In the genomic region with DNA sequence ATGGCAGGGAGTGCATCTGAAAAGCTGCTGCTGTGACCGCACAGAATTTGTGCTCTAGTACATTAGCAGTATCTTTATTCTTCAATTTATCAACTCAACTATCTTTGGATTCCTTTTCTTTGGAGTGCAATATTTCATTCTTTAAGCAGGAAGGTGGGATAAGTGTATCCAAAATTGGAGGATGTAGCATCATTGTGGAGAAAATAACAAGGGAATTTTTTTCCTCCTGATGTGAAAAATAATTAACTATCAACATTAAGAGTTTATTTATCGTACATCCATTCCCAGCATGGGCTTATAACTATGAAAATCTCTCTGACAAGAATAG, we compare ENCODE assay signal across 19 cellular contexts. TPM values are rescaled to one million over a fixed set of nuclear protein-coding genes. Genes with fewer than 3 reads are reported as not detected.
A peak's percentile ranks its signal among the peaks of the same experiment; 100 is the strongest.
DNase-seq lines count a peak whose midpoint lies in the region; TF ChIP-seq lines count a peak whose summit lies in the region.
"Had no signal": no experiment of that assay in that cellular context is flagged by ENCODE, and none has a peak within 500 bp of the region (broad histone marks: within the 10 kb centered on the region; RNA-seq: fewer than 3 reads in every experiment).

No MANE protein-coding gene starts in this region.

- H3K23ac ChIP-seq in neuronal stem cell (ENCODE audit: low read depth, low read length, poor library complexity) = no peak overlapping the region

- no peak overlapping the region for H4K91ac ChIP-seq in neuronal stem cell (ENCODE audit: low read depth, low read length, poor library complexity)

- no peak overlapping the region for H2BK5ac ChIP-seq in neuronal stem cell (ENCODE audit: low read length)

- no peak overlapping the region for H2BK12ac ChIP-seq in neuronal stem cell (ENCODE audit: low read length)

- H3K27me3 ChIP-seq in AG04450 (ENCODE audit: control insufficient read depth, insufficient read depth, low read length) (no peaks in the 10 kb centered on the region), neuronal stem cell (ENCODE audit: control insufficient read depth in 3 of 3, insufficient read depth in 3 of 3, low read depth in 1 of 3, low read length in 3 of 3) (peaks cover 0 to 32% (median 0%) of the 10 kb centered on the region in 3 experiments)
- H3K27me3 ChIP-seq: foreskin keratinocyte, tibial nerve had no signal

- H3K27ac Mint-ChIP-seq in T-helper 2 cell treated with Interferon-gamma antibody and Interleukin-4, amounts not matched to agents 5 μg/mL and 100 μg/mL, for 36 hours = no peak overlapping the region
- H3K27ac Mint-ChIP-seq: activated CD8-positive, alpha-beta T cell treated with anti-CD3 and anti-CD28 coated beads for 36 hours had no signal

- H3K4me1 Mint-ChIP-seq in T-helper 2 cell treated with Interferon-gamma antibody and Interleukin-4, amounts not matched to agents 5 μg/mL and 100 μg/mL, for 36 hours (ENCODE audit: low read depth) = no peaks in the 10 kb centered on the region

- H3K9me3 Mint-ChIP-seq in T-helper 2 cell treated with Interferon-gamma antibody and Interleukin-4, amounts not matched to agents 5 μg/mL and 100 μg/mL, for 36 hours = no peaks in the 10 kb centered on the region
- H3K9me3 Mint-ChIP-seq: activated CD8-positive, alpha-beta T cell treated with anti-CD3 and anti-CD28 coated beads for 36 hours; dendritic cell treated with granulocyte-macrophage colony-stimulating factor and Interleukin-4, amounts not matched to agents 40 ng/mL and 50 ng/mL, for 4 days had no signal

- H3K4me3 ChIP-seq in AG04450 (ENCODE audit: low read depth, low read length) = no peak overlapping the region; the same call in 1 of the 2 replicates
- peak overlapping the region; percentile 18 for H3K4me3 ChIP-seq in epithelial cell of proximal tubule (ENCODE audit: low read depth, low read length)
- no peak overlapping the region for H3K4me3 ChIP-seq in neuronal stem cell (ENCODE audit: low read length in 2 of 2)
- H3K4me3 ChIP-seq: SK-N-MC had no signal

- no peak overlapping the region for H4K8ac ChIP-seq in neuronal stem cell (ENCODE audit: low read depth, low read length)

- no peak overlapping the region for H2AK5ac ChIP-seq in neuronal stem cell (ENCODE audit: low read depth, low read length)

- no peak overlapping the region for H2BK15ac ChIP-seq in neuronal stem cell (ENCODE audit: low read length)

- no peak overlapping the region for H3K4me2 ChIP-seq in neuronal stem cell (ENCODE audit: insufficient read depth, low read length, poor library complexity, severe bottlenecking)

- peak overlapping the region; percentile 63 for H3K27ac ChIP-seq in AG04450 (ENCODE audit: low read depth, low read length)
- peak overlapping the region; percentile 86 for H3K27ac ChIP-seq in RWPE1
- H3K27ac ChIP-seq in neuronal stem cell (replicated peaks; ENCODE audit: low read length) = no peak overlapping the region
- H3K27ac ChIP-seq: SK-N-MC had no signal

- no peak overlapping the region for H3K4ac ChIP-seq in neuronal stem cell (ENCODE audit: low read length)

- no CpG with 5 or more reads among the region's 2 CpGs for WGBS in neuronal stem cell (ENCODE audit: extremely low coverage in 2 of 2, insufficient read length in 2 of 2, insufficient replicate concordance in 1 of 2), 2 donors

- H3K9me3 ChIP-seq in AG04450 (ENCODE audit: control insufficient read depth, insufficient read depth, low read length) (no peaks in the 10 kb centered on the region), neuronal stem cell (replicated peaks in 1 of 2; ENCODE audit: control insufficient read depth in 2 of 2, insufficient read depth in 1 of 2, low read depth in 1 of 2, low read length in 2 of 2) (no peaks in the 10 kb centered on the region)
- H3K9me3 ChIP-seq: Caco-2, tibial nerve had no signal

- H3K36me3 ChIP-seq in neuronal stem cell (replicated peaks in 1 of 2; ENCODE audit: control insufficient read depth in 2 of 2, insufficient read depth in 2 of 2, low read length in 2 of 2) = no peaks in the 10 kb centered on the region
- H3K36me3 ChIP-seq: tibial nerve had no signal

- no peak overlapping the region for H3K18ac ChIP-seq in neuronal stem cell (ENCODE audit: low read length)

- H3K79me1 ChIP-seq in neuronal stem cell (ENCODE audit: low read depth, low read length) = no peaks in the 10 kb centered on the region

- H3K4me3 Mint-ChIP-seq in T-helper 2 cell treated with Interferon-gamma antibody and Interleukin-4, amounts not matched to agents 5 μg/mL and 100 μg/mL, for 36 hours = no peak overlapping the region
- H3K4me3 Mint-ChIP-seq: activated CD8-positive, alpha-beta T cell treated with anti-CD3 and anti-CD28 coated beads for 36 hours had no signal

- POLR2A ChIA-PET in AG04450 (lab: Yijun Ruan, JAX) = no interaction called here
- POLR2A ChIA-PET in RWPE1 (lab: Yijun Ruan, JAX; ENCODE audit: low non-redundant PET) = no interaction called here

- no peak overlapping the region for H2BK120ac ChIP-seq in neuronal stem cell (ENCODE audit: low read depth, low read length)

- peak overlapping the region; percentile 20 for H2AFZ ChIP-seq in neuronal stem cell (ENCODE audit: low read length)

- H3K36me3 Mint-ChIP-seq in T-helper 2 cell treated with Interferon-gamma antibody and Interleukin-4, amounts not matched to agents 5 μg/mL and 100 μg/mL, for 36 hours (ENCODE audit: low read depth) = no peaks in the 10 kb centered on the region

- CTCF ChIA-PET in AG04450 (lab: Charles Lee) (interaction anchor here (0.8 to 3.2 kb wide), 2 partner anchors 8 to 10 kb away, joined by 4 to 27 read pairs; no protein-coding TSS in a partner anchor), RWPE1 (lab: Yijun Ruan, JAX) (interaction anchor here (0.9 to 1.5 kb wide), 3 partner anchors 8 to 66 kb away, joined by 3 to 5 read pairs (median 4); no protein-coding TSS in a partner anchor)

- peaks cover 17% of the 10 kb centered on the region for H3K27me3 Mint-ChIP-seq in T-helper 2 cell treated with Interferon-gamma antibody and Interleukin-4, amounts not matched to agents 5 μg/mL and 100 μg/mL, for 36 hours (ENCODE audit: low read depth)
- H3K27me3 Mint-ChIP-seq: activated CD8-positive, alpha-beta T cell treated with anti-CD3 and anti-CD28 coated beads for 36 hours; dendritic cell treated with granulocyte-macrophage colony-stimulating factor and Interleukin-4, amounts not matched to agents 40 ng/mL and 50 ng/mL, for 4 days had no signal

- H3K4me1 ChIP-seq in neuronal stem cell (ENCODE audit: control insufficient read depth in 2 of 2, insufficient read depth in 1 of 2, low read depth in 1 of 2, low read length in 2 of 2) = peaks cover 1% of the 10 kb centered on the region in 2 donors
- H3K4me1 ChIP-seq: Caco-2, tibial nerve had no signal

- H3K14ac ChIP-seq in neuronal stem cell (ENCODE audit: low read length) = no peak overlapping the region

- no peak overlapping the region for H3K9ac ChIP-seq in neuronal stem cell (ENCODE audit: low read depth, low read length, poor library complexity)

- TF ChIP-seq CTCF in AG04450 (IDR thresholded peaks at IDR 0.05; ENCODE audit: low read depth, low read length) (no peak), RWPE1 (conservative IDR thresholded peaks at IDR 0.05; ENCODE audit: low read depth) (no peak), epithelial cell of proximal tubule (conservative IDR thresholded peaks at IDR 0.05; ENCODE audit: low read depth, low read length) (no peak)

- DNase-seq in AG04450 (ENCODE audit: low read depth, low spot score) (no peak), RWPE1 (ENCODE audit: low spot score) (no peak), epithelial cell of proximal tubule (ENCODE audit: low read depth) (no peak), neuronal stem cell (ENCODE audit: low spot score) (no peak), SHP77 (lab: John Stamatoyannopoulos, UW) (no peak), activated T-cell treated with anti-CD3 and anti-CD28 coated beads for 4 hours (no peak)
- DNase-seq in T-helper 2 cell treated with Interferon-gamma antibody and Interleukin-4, amounts not matched to agents 5 μg/mL and 100 μg/mL, for 36 hours (ENCODE audit: low spot score) = no peak
- no peak for DNase-seq in stimulated activated CD4-positive, alpha-beta T cell treated with anti-CD3 and anti-CD28 coated beads, Interleukin-1b, Interleukin-23, amount 100 ng/mL, for 48 hours
- DNase-seq: activated CD8-positive, alpha-beta T cell treated with anti-CD3 and anti-CD28 coated beads for 36 hours; Caco-2; GDM1; Karpas-422; NCI-H1694; stimulated activated CD4-positive, alpha-beta T cell treated with anti-CD3 and anti-CD28 coated beads, Interleukin-2, amount 100 ng/mL, for 48 hours; stimulated activated CD8-positive, alpha-beta memory T cell treated with anti-CD3 and anti-CD28 coated beads, Interleukin-4, amount 100 ng/mL, for 48 hours had no signal

RNA-seq across cellular contexts. Expression of a gene that starts 25.5 kb away (rescaled TPM):
- 11.0 and 11.1 TPM in 2 replicates for polyA plus RNA-seq in AG04450 (2011; rRNA removed)
- polyA minus RNA-seq in AG04450 (2011; rRNA and poly(A)+ RNA removed) = 9.6 and 11.8 TPM in 2 replicates
- total RNA-seq in epithelial cell of proximal tubule = 0.92 and 4.6 TPM in 2 replicates
- polyA plus RNA-seq in neuronal stem cell (2013, experiment 1 of 2) = 0.07 TPM
- polyA plus RNA-seq in neuronal stem cell (2013, experiment 2 of 2) = not detected
